In the genomic region with DNA sequence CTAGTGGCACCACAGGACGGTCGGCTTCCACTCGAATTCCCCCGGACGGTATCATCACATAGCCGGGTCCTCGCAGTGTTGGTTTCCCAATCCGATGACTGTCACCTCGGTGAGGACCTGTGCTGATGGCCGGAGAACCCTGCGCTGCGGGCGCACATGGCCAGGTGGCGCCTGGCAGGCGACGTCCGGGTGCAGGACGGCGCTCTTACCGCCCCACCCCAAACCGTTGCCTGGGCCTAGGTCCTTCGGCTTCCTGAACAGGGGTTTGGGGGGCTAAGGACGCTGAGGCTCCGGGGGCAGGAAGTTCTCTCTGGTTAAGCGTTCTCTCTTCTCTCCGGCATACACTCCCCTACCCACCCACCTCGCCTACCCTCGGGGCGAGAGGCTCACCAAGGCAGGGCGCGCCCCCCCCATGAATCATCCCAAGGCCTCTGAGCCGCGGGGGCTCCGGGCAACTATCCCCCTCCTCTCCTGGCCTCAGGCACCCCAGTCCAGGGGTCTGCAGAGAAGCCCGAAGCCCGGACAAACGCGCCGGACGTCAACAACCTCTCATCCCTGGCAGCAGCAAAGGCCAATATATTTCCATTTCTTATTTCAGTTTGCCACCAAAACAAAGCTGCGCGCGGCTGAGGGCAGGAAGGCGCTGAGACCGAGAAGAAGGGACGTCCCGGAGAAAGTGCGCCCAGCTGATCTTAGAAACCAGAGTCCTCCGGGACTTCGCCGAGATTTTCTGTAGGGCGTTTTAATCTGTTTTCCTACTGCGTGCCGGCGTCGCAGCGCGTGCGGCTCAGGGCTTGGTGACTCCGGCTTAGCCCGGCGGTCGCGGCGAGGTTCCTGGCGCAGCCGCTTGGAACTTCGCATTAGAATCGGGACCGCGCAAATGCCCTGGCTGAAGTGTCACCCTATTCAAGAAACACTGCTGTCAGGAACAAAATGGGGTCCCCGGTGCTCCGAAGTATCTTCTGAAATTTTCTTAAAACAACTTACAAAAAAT, we compare ENCODE assay signal across 12 cellular contexts. TPM values are rescaled to one million over a fixed set of nuclear protein-coding genes. Genes with fewer than 3 reads are reported as not detected.
DNase-seq lines count a peak whose midpoint lies in the region; TF ChIP-seq lines count a peak whose summit lies in the region.
"Had no signal": no experiment of that assay in that cellular context is flagged by ENCODE, and none has a peak within 500 bp of the region (broad histone marks: within the 10 kb centered on the region; RNA-seq: fewer than 3 reads in every experiment).

No MANE protein-coding gene starts in this region.

- H3K27me3 ChIP-seq in iPS-20b (ENCODE audit: insufficient read depth, low read length) (peaks cover 100% of the 10 kb centered on the region), skeletal muscle tissue (ENCODE audit: control insufficient read depth in 3 of 3, insufficient read depth in 3 of 3, low read length in 3 of 3) (peaks cover 81 to 91% (median 83%) of the 10 kb centered on the region in 3 donors), vagina (peaks cover 15% of the 10 kb centered on the region)

- H3K36me3 ChIP-seq in iPS-20b (ENCODE audit: insufficient read depth, low read depth, low read length) (no peaks in the 10 kb centered on the region), skeletal muscle tissue (ENCODE audit: control insufficient read depth in 3 of 3, insufficient read depth in 3 of 3, low read length in 3 of 3) (no peaks in the 10 kb centered on the region), vagina (no peaks in the 10 kb centered on the region)
- H3K36me3 ChIP-seq: cardiac muscle cell had no signal

- no peak for TF ChIP-seq POLR2A in vagina (IDR thresholded peaks at IDR 0.05)

- DNase-seq in activated CD4-positive, alpha-beta T cell treated with anti-CD3 and anti-CD28 coated beads for 48 hours = peak; percentile 28
- DNase-seq in activated CD4-positive, alpha-beta T cell treated with anti-CD3 and anti-CD28 coated beads for 4 hours = no peak
- DNase-seq in T-helper 2 cell treated with Interferon-gamma antibody and Interleukin-4, amounts not matched to agents 5 μg/mL and 100 μg/mL, for 36 hours (ENCODE audit: low spot score) = no peak
- no peak for DNase-seq in DMS153 treated with DMSO at 0.1 percent for 48 hours (lab: John Stamatoyannopoulos, UW; ENCODE audit: unreplicated experiment)
- DNase-seq in CD1c-positive myeloid dendritic cell (ENCODE audit: extremely low spot score) = no peak
- DNase-seq in vagina (ENCODE audit: extremely low spot score in 2 of 2) = no peak
- DNase-seq: ACHN, MV-4-11, occipital lobe had no signal

- H3K9ac ChIP-seq in iPS-20b (ENCODE audit: low read depth, low read length) = no peak overlapping the region
- H3K9ac ChIP-seq in skeletal muscle tissue (ENCODE audit: low read depth in 1 of 3, low read length in 3 of 3) = peak overlapping the region in 1 of 3 donors; percentile 8

- H3K9me3 ChIP-seq in iPS-20b (ENCODE audit: insufficient read depth, low read depth, low read length) (peaks cover 11% of the 10 kb centered on the region; the same call in 1 of the 2 replicates), skeletal muscle tissue (ENCODE audit: control insufficient read depth in 3 of 3, low read length in 3 of 3) (no peaks in the 10 kb centered on the region), vagina (no peaks in the 10 kb centered on the region)

- peaks cover 3% of the 10 kb centered on the region for H3K36me3 Mint-ChIP-seq in T-helper 2 cell treated with Interferon-gamma antibody and Interleukin-4, amounts not matched to agents 5 μg/mL and 100 μg/mL, for 36 hours (ENCODE audit: low read depth)

- peak overlapping the region; percentile 87 for H3K4me3 Mint-ChIP-seq in T-helper 2 cell treated with Interferon-gamma antibody and Interleukin-4, amounts not matched to agents 5 μg/mL and 100 μg/mL, for 36 hours

- no peak for TF ChIP-seq CTCF in vagina (IDR thresholded peaks at IDR 0.05)

- peaks cover 82% of the 10 kb centered on the region for H3K27me3 Mint-ChIP-seq in T-helper 2 cell treated with Interferon-gamma antibody and Interleukin-4, amounts not matched to agents 5 μg/mL and 100 μg/mL, for 36 hours (ENCODE audit: low read depth)

- intact Hi-C loops in vagina (cut with DNase I) = no loop called here

- peaks cover 15% of the 10 kb centered on the region for H3K4me1 Mint-ChIP-seq in T-helper 2 cell treated with Interferon-gamma antibody and Interleukin-4, amounts not matched to agents 5 μg/mL and 100 μg/mL, for 36 hours (ENCODE audit: low read depth)

- H3K9me3 Mint-ChIP-seq in T-helper 2 cell treated with Interferon-gamma antibody and Interleukin-4, amounts not matched to agents 5 μg/mL and 100 μg/mL, for 36 hours = no peaks in the 10 kb centered on the region

- H3K4me3 ChIP-seq in iPS-20b (ENCODE audit: low read length) (peak overlapping the region; percentile 27; the same call in 1 of the 2 replicates), skeletal muscle tissue (ENCODE audit: low read length in 3 of 3) (peak overlapping the region; percentile 35 to 54 (median 48)), vagina (no peak overlapping the region)
- H3K4me3 ChIP-seq: cardiac muscle cell had no signal

- peak overlapping the region; percentile 60 for H3K27ac Mint-ChIP-seq in T-helper 2 cell treated with Interferon-gamma antibody and Interleukin-4, amounts not matched to agents 5 μg/mL and 100 μg/mL, for 36 hours

- H3K4me1 ChIP-seq in iPS-20b (ENCODE audit: insufficient read depth, low read length) (peaks cover 5% of the 10 kb centered on the region; the same call in 1 of the 2 replicates), skeletal muscle tissue (ENCODE audit: control insufficient read depth in 3 of 3, insufficient read depth in 3 of 3, low read length in 3 of 3) (peaks cover 8 to 17% (median 16%) of the 10 kb centered on the region in 3 donors), vagina (peaks cover 26% of the 10 kb centered on the region)

- H3K27ac ChIP-seq in iPS-20b (ENCODE audit: low read length) (no peak overlapping the region), skeletal muscle tissue (ENCODE audit: low read depth, low read length) (no peak overlapping the region), vagina (no peak overlapping the region)
- H3K27ac ChIP-seq: cardiac muscle cell had no signal

RNA-seq across cellular contexts. Expression of gene ALX4, which starts 5.6 kb away (rescaled TPM):
- total RNA-seq in skeletal muscle tissue = 2.1 TPM
- total RNA-seq in vagina = not detected

Comparison
In these comparisons a context has a peak if more than half of its experiments do, and no peak if none do; other contexts are left out.
1. H3K4me3 ChIP-seq: peak in iPS-20b (single experiment) and skeletal muscle tissue (3 of 3); none in vagina (0 of 2).